Comparison of ENCODE assay signal across 8 cellular contexts in genomic region chr4:170088686-170089085, GRCh38. TPM values are rescaled to one million over a fixed set of nuclear protein-coding genes. Genes with fewer than 3 reads are reported as not detected.
A peak's percentile ranks its signal among the peaks of the same experiment; 100 is the strongest.
DNase-seq lines count a peak whose midpoint lies in the region; ATAC-seq and TF ChIP-seq lines count a peak whose summit lies in the region.
"Had no signal": no experiment of that assay in that cellular context is flagged by ENCODE, and none has a peak within 500 bp of the region (broad histone marks: within the 10 kb centered on the region; RNA-seq: fewer than 3 reads in every experiment).

No MANE protein-coding gene starts in this region.

- H3K4me3 ChIP-seq in HUES6 (ENCODE audit: low read depth, low read length) (peak overlapping the region; percentile 79), SK-N-SH (ENCODE audit: low read depth in 2 of 2, low read length in 1 of 2) (peak overlapping the region; percentile 82 to 90), iPS-20b (ENCODE audit: low read length) (peak overlapping the region; percentile 94), stomach smooth muscle (ENCODE audit: low read length in 2 of 2) (peak overlapping the region; percentile 89 to 96), lower lobe of right lung (no peak overlapping the region)

- peaks cover 16% of the 10 kb centered on the region for H3K4me1 ChIP-seq in HUES6 (ENCODE audit: control insufficient read depth, insufficient read depth, low read length)
- H3K4me1 ChIP-seq in SK-N-SH (ENCODE audit: control insufficient read depth in 1 of 2, insufficient read depth in 2 of 2, low read depth in 1 of 2, low read length in 1 of 2), result peaks cover 3 to 5% of the 10 kb centered on the region in 2 experiments; a peak in 3 of 4 replicates
- H3K4me1 ChIP-seq in iPS-20b (ENCODE audit: insufficient read depth, low read length), result peaks cover 9% of the 10 kb centered on the region; the same call in 1 of the 2 replicates
- H3K4me1 ChIP-seq in stomach smooth muscle (ENCODE audit: control insufficient read depth, insufficient read depth, low read length), result peaks cover 12% of the 10 kb centered on the region
- H3K4me1 ChIP-seq in lower lobe of right lung, result peaks cover 12% of the 10 kb centered on the region

- H3K27ac ChIP-seq in HUES6 (ENCODE audit: low read depth, low read length) (no peak overlapping the region), SK-N-SH (ENCODE audit: low read depth in 2 of 2, low read length in 1 of 2) (peak overlapping the region; percentile 70 to 82; a peak in 3 of 4 replicates), iPS-20b (ENCODE audit: low read length) (no peak overlapping the region), stomach smooth muscle (ENCODE audit: low read length) (no peak overlapping the region), lower lobe of right lung (no peak overlapping the region)

- H3K9ac ChIP-seq in HUES6 (ENCODE audit: low read length) (peak overlapping the region; percentile 91), SK-N-SH (peak overlapping the region; percentile 77), iPS-20b (ENCODE audit: low read depth, low read length) (peak overlapping the region; percentile 92; the same call in 1 of the 2 replicates), stomach smooth muscle (ENCODE audit: low read length in 2 of 2) (no peak overlapping the region)

- ATAC-seq in HG03135 (IDR thresholded peaks at IDR 0.05; ENCODE audit: unreplicated experiment) (no peak), GM19452 (IDR thresholded peaks at IDR 0.05; ENCODE audit: unreplicated experiment) (no peak), lower lobe of right lung (no peak)

- 44% methylated on average over 2 of the region's 2 CpGs for WGBS in SK-N-SH (ENCODE audit: low lambda C conversion rate)

- no peak for TF ChIP-seq EP300 in SK-N-SH (IDR thresholded peaks at IDR 0.05; ENCODE audit: borderline replicate concordance in 1 of 2, low read depth in 1 of 2, low read length in 1 of 2)

- peak; percentile 29 for DNase-seq in SK-N-SH
- DNase-seq in lower lobe of right lung, result no peak
- DNase-seq: activated CD4-positive, alpha-beta T cell treated with anti-CD3 and anti-CD28 coated beads for 1 hour had no signal

- TF ChIP-seq RAD21 in SK-N-SH (IDR thresholded peaks at IDR 0.05; ENCODE audit: low read length), result no peak

- POLR2A ChIA-PET in SK-N-SH (lab: Yijun Ruan, JAX), result interaction anchor here (0.6 kb wide), 1 partner anchor 1079 kb away, joined by 3 read pairs; the partner anchor contains the start of gene CBR4

- no peaks in the 10 kb centered on the region for H3F3A ChIP-seq in SK-N-SH (replicated peaks; ENCODE audit: insufficient read depth)

- intact Hi-C loops in lower lobe of right lung (cut with DNase I), result no loop called here

- H3K27me3 ChIP-seq in HUES6 (ENCODE audit: control insufficient read depth, insufficient read depth, low read length) (no peaks in the 10 kb centered on the region), SK-N-SH (ENCODE audit: insufficient read depth) (no peaks in the 10 kb centered on the region; the same call in 1 of the 2 replicates), iPS-20b (ENCODE audit: insufficient read depth, low read length) (peaks cover 16% of the 10 kb centered on the region; the same call in 1 of the 2 replicates), stomach smooth muscle (ENCODE audit: control insufficient read depth in 1 of 2, insufficient read depth in 2 of 2, low read length in 2 of 2) (no peaks in the 10 kb centered on the region), lower lobe of right lung (ENCODE audit: low read depth) (peaks cover 8% of the 10 kb centered on the region)

- CTCF ChIA-PET in SK-N-SH (lab: Yijun Ruan, JAX), result interaction anchor here (0.7 to 1.4 kb wide), 4 partner anchors 23 to 475 kb away, joined by 3 to 6 read pairs (median 4); no protein-coding TSS in a partner anchor

- peak overlapping the region; percentile 87 for H3K4me2 ChIP-seq in SK-N-SH

- no peaks in the 10 kb centered on the region for H3K9me2 ChIP-seq in SK-N-SH

- H3K9me3 ChIP-seq in HUES6 (ENCODE audit: control insufficient read depth, insufficient read depth, low read depth, low read length) (no peaks in the 10 kb centered on the region), SK-N-SH (no peaks in the 10 kb centered on the region), iPS-20b (ENCODE audit: insufficient read depth, low read depth, low read length) (no peaks in the 10 kb centered on the region), stomach smooth muscle (ENCODE audit: control insufficient read depth in 2 of 2, low read length in 2 of 2) (no peaks in the 10 kb centered on the region), lower lobe of right lung (no peaks in the 10 kb centered on the region)

- H2AFZ ChIP-seq in SK-N-SH (ENCODE audit: low read depth), result peak overlapping the region; percentile 84; the same call in 1 of the 2 replicates

- no peak for TF ChIP-seq CTCF in SK-N-SH (IDR thresholded peaks at IDR 0.05)
- TF ChIP-seq CTCF in lower lobe of right lung (IDR thresholded peaks at IDR 0.05), result no peak

- peaks cover 20% of the 10 kb centered on the region; the same call in 1 of the 2 replicates for H3K79me2 ChIP-seq in SK-N-SH (ENCODE audit: insufficient read depth)

- H3K36me3 ChIP-seq in HUES6 (ENCODE audit: control insufficient read depth, insufficient read depth, low read length), result peaks cover 44% of the 10 kb centered on the region
- peaks cover 37 to 41% of the 10 kb centered on the region in 2 experiments for H3K36me3 ChIP-seq in SK-N-SH (replicated peaks in 1 of 2; ENCODE audit: control insufficient read depth in 1 of 2, insufficient read depth in 2 of 2, low read length in 1 of 2)
- H3K36me3 ChIP-seq in iPS-20b (ENCODE audit: insufficient read depth, low read depth, low read length), result peaks cover 47% of the 10 kb centered on the region
- peaks cover 0 to 4% of the 10 kb centered on the region in 2 donors for H3K36me3 ChIP-seq in stomach smooth muscle (ENCODE audit: control insufficient read depth in 2 of 2, insufficient read depth in 2 of 2, low read length in 2 of 2)
- peaks cover 6% of the 10 kb centered on the region for H3K36me3 ChIP-seq in lower lobe of right lung

- no peaks in the 10 kb centered on the region for H4K20me1 ChIP-seq in SK-N-SH (ENCODE audit: insufficient read depth)

TF ChIP-seq in SK-N-SH, 30 proteins besides CTCF, POLR2A, EP300 and RAD21:
- 0 out of 2 replicates have a peak, but pooled peaks have one; percentile 18 for TF ChIP-seq MXI1 (IDR thresholded peaks at IDR 0.05; ENCODE audit: low read depth, low read length)
- TF ChIP-seq FOSL2 (IDR thresholded peaks at IDR 0.05; ENCODE audit: borderline replicate concordance, low read depth), result no peak
- TF ChIP-seq NRF1 (IDR thresholded peaks at IDR 0.05; ENCODE audit: low read depth, low read length), result no peak
- TF ChIP-seq FOXM1 (IDR thresholded peaks at IDR 0.05; ENCODE audit: low read depth), result no peak
- no peak for TF ChIP-seq JUND (IDR thresholded peaks at IDR 0.05)
TF ChIP-seq in SK-N-SH: peak in this region for 1.

RNA-seq across cellular contexts. Expression of gene AADAT, which starts 1.1 kb away (rescaled TPM):
- polyA plus RNA-seq in SK-N-SH (2012; rRNA removed), result 12.5 and 17.5 TPM in 2 replicates
- 12.7 and 14.7 TPM in 2 replicates for polyA plus RNA-seq in SK-N-SH (2012; cell fraction: cytosol; rRNA removed)
- 39.6 and 53.0 TPM in 2 replicates for polyA plus RNA-seq in SK-N-SH (2012; cell fraction: nucleus; rRNA removed)
- 4.9 TPM for total RNA-seq in lower lobe of right lung

Comparison
In these comparisons a context has a peak if more than half of its experiments do, and no peak if none do; other contexts are left out.
1. H3K27ac ChIP-seq: peak in SK-N-SH (2 of 2); none in HUES6 (single experiment), iPS-20b (single experiment), stomach smooth muscle (single experiment) and lower lobe of right lung (single experiment).
2. H3K9ac ChIP-seq: peak in HUES6 (single experiment), SK-N-SH (single experiment) and iPS-20b (single experiment); none in stomach smooth muscle (0 of 2).